ENCODE assay signal across 9 cellular contexts in genomic region chr4:84681488-84682274, GRCh38.
DNase-seq lines count a peak whose midpoint lies in the region; ATAC-seq and TF ChIP-seq lines count a peak whose summit lies in the region.
"Had no signal": no experiment of that assay in that cellular context is flagged by ENCODE, and none has a peak within 500 bp of the region (broad histone marks: within the 10 kb centered on the region; RNA-seq: fewer than 3 reads in every experiment).

No MANE protein-coding gene starts in this region.

- H3K36me3 ChIP-seq in body of pancreas (replicated peaks in 1 of 2; ENCODE audit: insufficient read depth in 1 of 2, low read depth in 2 of 2): peaks cover 0 to 21% of the 10 kb centered on the region in 2 donors

- no peak overlapping the region for H3K4me3 Mint-ChIP-seq in T-helper 17 cell

- no peak for TF ChIP-seq POLR2A in body of pancreas (IDR thresholded peaks at IDR 0.05)

- H3K9me3 ChIP-seq in T-helper 17 cell (ENCODE audit: control insufficient read depth, low read length, poor library complexity, severe bottlenecking) (no peaks in the 10 kb centered on the region), body of pancreas (no peaks in the 10 kb centered on the region)

- peak overlapping the region; percentile 22 for H3K27ac Mint-ChIP-seq in T-helper 17 cell

- TF ChIP-seq CTCF in body of pancreas (IDR thresholded peaks at IDR 0.05): no peak

- no peak overlapping the region for H3K27ac ChIP-seq in body of pancreas

- WGBS in body of pancreas, 2 donors: 82 to 95% methylated on average over 2 of the region's 2 CpGs

- peaks cover 5% of the 10 kb centered on the region for H3K4me1 Mint-ChIP-seq in T-helper 17 cell

- intact Hi-C loops in sciatic nerve (cut with DNase I): no loop called here
- intact Hi-C loops in body of pancreas (cut with DNase I): no loop called here

- DNase-seq in HT1080 (ENCODE audit: low read depth): peak; percentile 75
- DNase-seq in T-helper 17 cell: no peak
- peak; percentile 67 for DNase-seq in globus pallidus (ENCODE audit: low spot score)
- DNase-seq in sciatic nerve (ENCODE audit: low spot score): no peak
- no peak for DNase-seq in NCI-H128 (lab: John Stamatoyannopoulos, UW; ENCODE audit: unreplicated experiment)
- DNase-seq in body of pancreas: no peak
- DNase-seq: activated CD4-positive, alpha-beta T cell treated with anti-CD3 and anti-CD28 coated beads, Interleukin-2, amount 50 U/mL, for 1 hour had no signal

- no peaks in the 10 kb centered on the region for H3K4me1 ChIP-seq in body of pancreas

- peaks cover 5% of the 10 kb centered on the region for H3K27me3 Mint-ChIP-seq in T-helper 17 cell

- no peak overlapping the region for H3K4me3 ChIP-seq in body of pancreas

- ATAC-seq in T-helper 17 cell (no peak), sciatic nerve (peak; percentile 56), GM18867 (IDR thresholded peaks at IDR 0.05; ENCODE audit: unreplicated experiment) (no peak), body of pancreas (no peak), HG03571 (IDR thresholded peaks at IDR 0.05; ENCODE audit: unreplicated experiment) (no peak)

- no peaks in the 10 kb centered on the region for H3K27me3 ChIP-seq in body of pancreas

- H3K36me3 Mint-ChIP-seq in T-helper 17 cell (ENCODE audit: low read depth): no peaks in the 10 kb centered on the region

Comparison
In these comparisons a context has a peak if more than half of its experiments do, and no peak if none do; other contexts are left out.
1. DNase-seq: peak in HT1080 (single experiment) and globus pallidus (single experiment); none in T-helper 17 cell (0 of 3), sciatic nerve (single experiment), NCI-H128 (single experiment) and body of pancreas (0 of 4).